Comparison of ENCODE assay signal across 8 cellular contexts in genomic region chr10:75111906-75112703, GRCh38. TPM values are rescaled to one million over a fixed set of nuclear protein-coding genes. Genes with fewer than 3 reads are reported as not detected.
DNase-seq lines count a peak whose midpoint lies in the region; ATAC-seq and TF ChIP-seq lines count a peak whose summit lies in the region.

No MANE protein-coding gene starts in this region.

- 4% methylated on average over 22 of the region's 23 CpGs for WGBS in hepatocyte (ENCODE audit: low lambda C conversion rate, missing lambda C conversion rate)

- H3K9me3 ChIP-seq in hepatocyte (ENCODE audit: low read depth) = no peaks in the 10 kb centered on the region

- peak; percentile 26 for ATAC-seq in GM21381 (IDR thresholded peaks at IDR 0.05; ENCODE audit: unreplicated experiment)
- ATAC-seq in GM18520 (IDR thresholded peaks at IDR 0.05; ENCODE audit: unreplicated experiment) = no peak

- peak overlapping the region; percentile 99 for H3K9ac ChIP-seq in rectal smooth muscle tissue (ENCODE audit: low read length)

- H3K27me3 ChIP-seq in hepatocyte (no peaks in the 10 kb centered on the region), rectal smooth muscle tissue (ENCODE audit: control insufficient read depth, insufficient read depth, low read length) (no peaks in the 10 kb centered on the region)

- DNase-seq in DMS 273 (lab: John Stamatoyannopoulos, UW; ENCODE audit: unreplicated experiment) (peak; percentile 80), HT-29 (ENCODE audit: low spot score) (peak; percentile 62), SKM-1 (lab: John Stamatoyannopoulos, UW; ENCODE audit: unreplicated experiment) (peak; percentile 67), astrocyte of the hippocampus (ENCODE audit: low read depth, low spot score) (peak; percentile 68), hepatocyte (ENCODE audit: low spot score) (peak; percentile 69)

- H3K27ac ChIP-seq in hepatocyte (peak overlapping the region; percentile 98), rectal smooth muscle tissue (ENCODE audit: low read depth, low read length) (peak overlapping the region; percentile 98)

- H3K4me2 ChIP-seq in hepatocyte = peak overlapping the region; percentile 81

- peak overlapping the region; percentile 72 for H3K4me3 ChIP-seq in hepatocyte
- H3K4me3 ChIP-seq in rectal smooth muscle tissue (ENCODE audit: low read length) = peak overlapping the region; percentile 97

- H3K9me2 ChIP-seq in hepatocyte (replicated peaks; ENCODE audit: insufficient read depth) = no peaks in the 10 kb centered on the region

- H2AFZ ChIP-seq in hepatocyte = peak overlapping the region; percentile 89

- peaks cover 14% of the 10 kb centered on the region for H3K4me1 ChIP-seq in hepatocyte (ENCODE audit: insufficient read depth)
- peaks cover 8% of the 10 kb centered on the region for H3K4me1 ChIP-seq in rectal smooth muscle tissue (ENCODE audit: control insufficient read depth, insufficient read depth, low read length)

- peaks cover 33% of the 10 kb centered on the region for H4K20me1 ChIP-seq in hepatocyte (ENCODE audit: insufficient read depth, poor library complexity, severe bottlenecking)

- no peaks in the 10 kb centered on the region for H3K36me3 ChIP-seq in hepatocyte (replicated peaks; ENCODE audit: insufficient read depth, low read depth)
- no peaks in the 10 kb centered on the region for H3K36me3 ChIP-seq in rectal smooth muscle tissue (ENCODE audit: control insufficient read depth, insufficient read depth, low read length)

- TF ChIP-seq CTCF in hepatocyte (IDR thresholded peaks at IDR 0.05; ENCODE audit: poor library complexity) = no peak

- H3K79me2 ChIP-seq in hepatocyte = peaks cover 46% of the 10 kb centered on the region

RNA-seq across cellular contexts. Expression of gene SAMD8, which starts 0.6 kb away (rescaled TPM):
- total RNA-seq in HT-29 (2014; rRNA removed; shearing (Covaris generic)) = 6.4 and 8.0 TPM in 2 replicates
- 26.8 and 29.2 TPM in 2 replicates for total RNA-seq in hepatocyte
- 9.6 and 10.7 TPM in 2 replicates for polyA plus RNA-seq in hepatocyte
